1 cellular context compared by ENCODE assay signal in genomic region chr7:16921151-16921550, GRCh38.
TF ChIP-seq lines count a peak whose summit lies in the region.

No MANE protein-coding gene starts in this region.

TF ChIP-seq in GM23338, 12 proteins besides CTCF, POLR2A, EP300 and RAD21 (continued from another document):
- TF ChIP-seq ZNF462 (CRISPR knock-in tag; IDR thresholded peaks at IDR 0.05) (no peak), POLR2AphosphoS5 (IDR thresholded peaks at IDR 0.05; ENCODE audit: low read depth) (no peak), ZNF331 (CRISPR knock-in tag; IDR thresholded peaks at IDR 0.05; ENCODE audit: low read depth) (no peak), CREB1 (CRISPR knock-in tag; IDR thresholded peaks at IDR 0.05; ENCODE audit: low read depth) (no peak)
- TF ChIP-seq, protein P1, sequence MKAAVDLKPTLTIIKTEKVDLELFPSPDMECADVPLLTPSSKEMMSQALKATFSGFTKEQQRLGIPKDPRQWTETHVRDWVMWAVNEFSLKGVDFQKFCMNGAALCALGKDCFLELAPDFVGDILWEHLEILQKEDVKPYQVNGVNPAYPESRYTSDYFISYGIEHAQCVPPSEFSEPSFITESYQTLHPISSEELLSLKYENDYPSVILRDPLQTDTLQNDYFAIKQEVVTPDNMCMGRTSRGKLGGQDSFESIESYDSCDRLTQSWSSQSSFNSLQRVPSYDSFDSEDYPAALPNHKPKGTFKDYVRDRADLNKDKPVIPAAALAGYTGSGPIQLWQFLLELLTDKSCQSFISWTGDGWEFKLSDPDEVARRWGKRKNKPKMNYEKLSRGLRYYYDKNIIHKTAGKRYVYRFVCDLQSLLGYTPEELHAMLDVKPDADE (IDR thresholded peaks at IDR 0.05) = no peak
